ENCODE assay signal across 8 cellular contexts in genomic region chr1:117121589-117122296, GRCh38. TPM values are rescaled to one million over a fixed set of nuclear protein-coding genes. Genes with fewer than 3 reads are reported as not detected.
DNase-seq lines count a peak whose midpoint lies in the region; ATAC-seq and TF ChIP-seq lines count a peak whose summit lies in the region.

A gene with protein sequence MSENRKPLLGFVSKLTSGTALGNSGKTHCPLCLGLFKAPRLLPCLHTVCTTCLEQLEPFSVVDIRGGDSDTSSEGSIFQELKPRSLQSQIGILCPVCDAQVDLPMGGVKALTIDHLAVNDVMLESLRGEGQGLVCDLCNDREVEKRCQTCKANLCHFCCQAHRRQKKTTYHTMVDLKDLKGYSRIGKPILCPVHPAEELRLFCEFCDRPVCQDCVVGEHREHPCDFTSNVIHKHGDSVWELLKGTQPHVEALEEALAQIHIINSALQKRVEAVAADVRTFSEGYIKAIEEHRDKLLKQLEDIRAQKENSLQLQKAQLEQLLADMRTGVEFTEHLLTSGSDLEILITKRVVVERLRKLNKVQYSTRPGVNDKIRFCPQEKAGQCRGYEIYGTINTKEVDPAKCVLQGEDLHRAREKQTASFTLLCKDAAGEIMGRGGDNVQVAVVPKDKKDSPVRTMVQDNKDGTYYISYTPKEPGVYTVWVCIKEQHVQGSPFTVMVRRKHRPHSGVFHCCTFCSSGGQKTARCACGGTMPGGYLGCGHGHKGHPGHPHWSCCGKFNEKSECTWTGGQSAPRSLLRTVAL (minus strand): TSS chr1:117121749. CDS start chr1:117121201, 548 bp downstream.

- DNase-seq in AG04449 (ENCODE audit: low read depth, low spot score) (peak; percentile 77), NCI-H2196 (lab: John Stamatoyannopoulos, UW; ENCODE audit: unreplicated experiment) (peak; percentile 94), WTC11 (ENCODE audit: low spot score) (peak; percentile 92), cardiac fibroblast (ENCODE audit: low read depth in 2 of 2) (peak; percentile 98), immature natural killer cell (peak; percentile 80 to 84 (median 83)), smooth muscle cell of the brain vasculature (ENCODE audit: low read depth, low spot score) (peak; percentile 93)

- POLR2A ChIA-PET in AG04449 (lab: Yijun Ruan, JAX) (interaction anchor here (1.4 kb wide), 1 partner anchor 22 kb away, joined by 3 read pairs; no protein-coding TSS in a partner anchor), WTC11 (lab: Charles Lee) (interaction anchor here (1.0 kb wide), 2 partner anchors 61 to 163 kb away, joined by 4 to 5 read pairs; partner anchors contain the start of gene TTF2)

- H3K4me1 Mint-ChIP-seq in WTC11 (peaks cover 13% of the 10 kb centered on the region), immature natural killer cell (peaks cover 13 to 22% of the 10 kb centered on the region in 2 donors)

- peak within 1 kb of the TSS; percentile 83; the same call in 1 of the 2 replicates for H3K27ac Mint-ChIP-seq in WTC11
- H3K27ac Mint-ChIP-seq in immature natural killer cell: peak within 1 kb of the TSS in 4 of 6 donors; percentile 28 to 69 (median 52)

- H3K4me3 ChIP-seq in AG04449 (ENCODE audit: low read depth, low read length) (peak within 1 kb of the TSS; percentile 93), cardiac fibroblast (replicated peaks in 1 of 2; ENCODE audit: low read depth in 2 of 2, low read length in 2 of 2) (peak within 1 kb of the TSS; percentile 75 to 80)

- CTCF ChIA-PET in AG04449 (lab: Yijun Ruan, JAX): interaction anchor here (0.7 to 13.2 kb wide), 24 partner anchors 8 to 248 kb away, joined by 3 to 592 read pairs (median 6); partner anchors contain the start of gene TTF2
- CTCF ChIA-PET in WTC11 (lab: Charles Lee): interaction anchor here (0.6 to 5.3 kb wide), 7 partner anchors 11 to 164 kb away, joined by 3 to 63 read pairs (median 4); partner anchors contain the start of gene TTF2

- H3K9me3 Mint-ChIP-seq in WTC11 (no peaks in the 10 kb centered on the region), immature natural killer cell (no peaks in the 10 kb centered on the region)

- peaks cover 13% of the 10 kb centered on the region for H3K36me3 Mint-ChIP-seq in WTC11
- H3K36me3 Mint-ChIP-seq in immature natural killer cell: no peaks in the 10 kb centered on the region

- H3K4me3 Mint-ChIP-seq in WTC11 (peak within 1 kb of the TSS; percentile 80), immature natural killer cell (peak within 1 kb of the TSS; percentile 80 to 89 (median 86))

- no peaks in the 10 kb centered on the region for H3K27me3 Mint-ChIP-seq in WTC11 (ENCODE audit: low read depth)
- peaks cover 0 to 3% (median 0%) of the 10 kb centered on the region in 3 donors for H3K27me3 Mint-ChIP-seq in immature natural killer cell (ENCODE audit: low read depth in 3 of 3)

- ATAC-seq in GM18867 (IDR thresholded peaks at IDR 0.05; ENCODE audit: unreplicated experiment) (peak; percentile 90), HG03103 (IDR thresholded peaks at IDR 0.05; ENCODE audit: low read depth, unreplicated experiment) (peak; percentile 86), WTC11 (peak; percentile 95)

- TF ChIP-seq CTCF in AG04449 (IDR thresholded peaks at IDR 0.05; ENCODE audit: insufficient read depth, low read length, missing control alignments) (peak; percentile 91), WTC11 (IDR thresholded peaks at IDR 0.05) (no peak), cardiac fibroblast (IDR thresholded peaks at IDR 0.05; ENCODE audit: low read depth, low read length) (peak; percentile 77)

TF ChIP-seq in WTC11, 78 proteins besides CTCF, POLR2A, EP300 and RAD21 (continues in another document):
- TF ChIP-seq USF1 (CRISPR knock-in tag; IDR thresholded peaks at IDR 0.05) (no peak; the same call in 1 of the 2 replicates), ERG (CRISPR knock-in tag; IDR thresholded peaks at IDR 0.05) (no peak), ZNF512 (CRISPR knock-in tag; IDR thresholded peaks at IDR 0.05; ENCODE audit: borderline replicate concordance) (no peak), PRRX2 (CRISPR knock-in tag; IDR thresholded peaks at IDR 0.05) (no peak), SP1 (CRISPR knock-in tag; conservative IDR thresholded peaks at IDR 0.05) (peak; percentile 59; the same call in 1 of the 2 replicates), ELF4 (CRISPR knock-in tag; IDR thresholded peaks at IDR 0.05; ENCODE audit: low read depth) (no peak), MYBL2 (CRISPR knock-in tag; IDR thresholded peaks at IDR 0.05) (no peak), NR3C1 (CRISPR knock-in tag; conservative IDR thresholded peaks at IDR 0.05; ENCODE audit: low read depth) (no peak), ZNF219 (CRISPR knock-in tag; IDR thresholded peaks at IDR 0.05; ENCODE audit: borderline replicate concordance) (0 out of 2 replicates have a peak, but pooled peaks have one; percentile 25), GTF2I (CRISPR knock-in tag; conservative IDR thresholded peaks at IDR 0.05) (no peak), NFYB (CRISPR knock-in tag; conservative IDR thresholded peaks at IDR 0.05; ENCODE audit: low read depth) (peak; percentile 78), ZBTB21 (CRISPR knock-in tag; IDR thresholded peaks at IDR 0.05; ENCODE audit: borderline replicate concordance) (no peak), MXD4 (CRISPR knock-in tag; IDR thresholded peaks at IDR 0.05; ENCODE audit: borderline replicate concordance) (no peak), FOXP1 (CRISPR knock-in tag; IDR thresholded peaks at IDR 0.05; ENCODE audit: borderline replicate concordance) (peak; percentile 72; the same call in 1 of the 2 replicates)
- TF ChIP-seq, protein P1, sequence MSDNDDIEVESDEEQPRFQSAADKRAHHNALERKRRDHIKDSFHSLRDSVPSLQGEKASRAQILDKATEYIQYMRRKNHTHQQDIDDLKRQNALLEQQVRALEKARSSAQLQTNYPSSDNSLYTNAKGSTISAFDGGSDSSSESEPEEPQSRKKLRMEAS (CRISPR knock-in tag; IDR thresholded peaks at IDR 0.05): peak; percentile 97
- TF ChIP-seq, protein P2, sequence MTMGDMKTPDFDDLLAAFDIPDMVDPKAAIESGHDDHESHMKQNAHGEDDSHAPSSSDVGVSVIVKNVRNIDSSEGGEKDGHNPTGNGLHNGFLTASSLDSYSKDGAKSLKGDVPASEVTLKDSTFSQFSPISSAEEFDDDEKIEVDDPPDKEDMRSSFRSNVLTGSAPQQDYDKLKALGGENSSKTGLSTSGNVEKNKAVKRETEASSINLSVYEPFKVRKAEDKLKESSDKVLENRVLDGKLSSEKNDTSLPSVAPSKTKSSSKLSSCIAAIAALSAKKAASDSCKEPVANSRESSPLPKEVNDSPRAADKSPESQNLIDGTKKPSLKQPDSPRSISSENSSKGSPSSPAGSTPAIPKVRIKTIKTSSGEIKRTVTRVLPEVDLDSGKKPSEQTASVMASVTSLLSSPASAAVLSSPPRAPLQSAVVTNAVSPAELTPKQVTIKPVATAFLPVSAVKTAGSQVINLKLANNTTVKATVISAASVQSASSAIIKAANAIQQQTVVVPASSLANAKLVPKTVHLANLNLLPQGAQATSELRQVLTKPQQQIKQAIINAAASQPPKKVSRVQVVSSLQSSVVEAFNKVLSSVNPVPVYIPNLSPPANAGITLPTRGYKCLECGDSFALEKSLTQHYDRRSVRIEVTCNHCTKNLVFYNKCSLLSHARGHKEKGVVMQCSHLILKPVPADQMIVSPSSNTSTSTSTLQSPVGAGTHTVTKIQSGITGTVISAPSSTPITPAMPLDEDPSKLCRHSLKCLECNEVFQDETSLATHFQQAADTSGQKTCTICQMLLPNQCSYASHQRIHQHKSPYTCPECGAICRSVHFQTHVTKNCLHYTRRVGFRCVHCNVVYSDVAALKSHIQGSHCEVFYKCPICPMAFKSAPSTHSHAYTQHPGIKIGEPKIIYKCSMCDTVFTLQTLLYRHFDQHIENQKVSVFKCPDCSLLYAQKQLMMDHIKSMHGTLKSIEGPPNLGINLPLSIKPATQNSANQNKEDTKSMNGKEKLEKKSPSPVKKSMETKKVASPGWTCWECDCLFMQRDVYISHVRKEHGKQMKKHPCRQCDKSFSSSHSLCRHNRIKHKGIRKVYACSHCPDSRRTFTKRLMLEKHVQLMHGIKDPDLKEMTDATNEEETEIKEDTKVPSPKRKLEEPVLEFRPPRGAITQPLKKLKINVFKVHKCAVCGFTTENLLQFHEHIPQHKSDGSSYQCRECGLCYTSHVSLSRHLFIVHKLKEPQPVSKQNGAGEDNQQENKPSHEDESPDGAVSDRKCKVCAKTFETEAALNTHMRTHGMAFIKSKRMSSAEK (CRISPR knock-in tag; IDR thresholded peaks at IDR 0.05; ENCODE audit: borderline replicate concordance): no peak

RNA-seq across cellular contexts. Expression of the gene that starts here (rescaled TPM):
- total RNA-seq in WTC11 (2021): 11.8 to 17.7 TPM (median 15.7 TPM) in 3 replicates
- polyA plus RNA-seq in immature natural killer cell: not detected

Comparison
In these comparisons a context has a peak if more than half of its experiments do, and no peak if none do; other contexts are left out.
1. Peak in every context shown above with its lines: DNase-seq, ATAC-seq and H3K4me3 ChIP-seq.
2. Peak in DNase-seq in immature natural killer cell; RNA of the gene not detected or under 1 TPM.